Comparison of ENCODE assay signal across 20 cellular contexts in the genomic region with DNA sequence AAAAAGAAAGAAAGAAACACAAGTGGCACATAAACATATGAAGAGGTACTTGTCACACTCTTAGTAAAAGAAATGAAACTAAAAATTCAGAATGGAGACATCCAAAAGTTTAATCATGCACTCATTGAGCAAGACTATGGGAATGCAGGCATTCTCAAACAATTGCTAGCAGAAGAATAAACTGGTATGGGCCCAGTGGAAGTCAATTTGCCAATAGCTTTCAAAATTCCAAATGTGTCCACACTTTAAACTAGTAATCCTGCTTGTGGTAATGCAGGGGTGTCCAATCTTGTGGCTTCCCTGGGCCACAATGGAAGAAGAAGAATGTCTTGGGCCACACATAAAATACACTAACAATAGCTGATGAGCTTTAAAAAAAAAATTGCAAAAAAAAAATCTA.
A peak's percentile ranks its signal among the peaks of the same experiment; 100 is the strongest.
DNase-seq lines count a peak whose midpoint lies in the region; ATAC-seq, FAIRE-seq and TF ChIP-seq lines count a peak whose summit lies in the region.
"Had no signal": no experiment of that assay in that cellular context is flagged by ENCODE, and none has a peak within 500 bp of the region (broad histone marks: within the 10 kb centered on the region; RNA-seq: fewer than 3 reads in every experiment).

No MANE protein-coding gene starts in this region.

- peaks cover 2% of the 10 kb centered on the region for H3K9me3 Mint-ChIP-seq in astrocyte (ENCODE audit: unreplicated experiment)
- no peaks in the 10 kb centered on the region for H3K9me3 Mint-ChIP-seq in naive thymus-derived CD8-positive, alpha-beta T cell
- H3K9me3 Mint-ChIP-seq: neural progenitor cell had no signal

- no peak for FAIRE-seq in HepG2 (lab: Jason Lieb, UNC)
- peak; percentile 13 for FAIRE-seq in astrocyte (lab: Jason Lieb, UNC)
- FAIRE-seq: A549, urothelium cell line had no signal

- TF ChIP-seq CTCF in liver (IDR thresholded peaks at IDR 0.05; ENCODE audit: low read depth, low read length, missing input control) (no peak), HepG2 (CRISPR knock-in tag; IDR thresholded peaks at IDR 0.05) (no peak), astrocyte (IDR thresholded peaks at IDR 0.05; ENCODE audit: insufficient read depth, low read depth, low read length) (no peak), foreskin fibroblast (IDR thresholded peaks at IDR 0.05; ENCODE audit: low read depth, low read length) (no peak)

- TF ChIP-seq EP300 in HepG2 (IDR thresholded peaks at IDR 0.05; ENCODE audit: low read depth in 2 of 2, low read length in 2 of 2) (no peak), HepG2 (CRISPR knock-in tag; IDR thresholded peaks at IDR 0.05; ENCODE audit: borderline replicate concordance) (no peak)

- no peak overlapping the region for H3K27ac ChIP-seq in liver (ENCODE audit: low read depth in 1 of 2, low read length in 2 of 2)
- H3K27ac ChIP-seq in HepG2 (ENCODE audit: extremely low read length, insufficient read depth, low read length): no peak overlapping the region
- no peak overlapping the region for H3K27ac ChIP-seq in astrocyte (ENCODE audit: low read depth, low read length)
- H3K27ac ChIP-seq: A549, neural progenitor cell, SJSA1, stomach had no signal

- CTCF ChIA-PET in HepG2 (lab: Yijun Ruan, JAX; ENCODE audit: low intra/inter-chr PET ratio, low total read pairs): no interaction called here

- intact Hi-C loops in HepG2 (cut with micrococcal nuclease; ENCODE audit: unreplicated experiment): no loop called here

- no TSS peak for BruUV-seq in HepG2 (replicated peaks; lab: Mats Ljungman, UMichigan)

- no peak for ATAC-seq in HepG2
- no peak for ATAC-seq in naive thymus-derived CD8-positive, alpha-beta T cell
- no peak for ATAC-seq in GM21737 (IDR thresholded peaks at IDR 0.05; ENCODE audit: unreplicated experiment)
- ATAC-seq: A549; activated CD8-positive, alpha-beta memory T cell treated with anti-CD3 and anti-CD28 coated beads, Interleukin-2, amount 10 ng/mL, durations not matched to agents 7 days and 5 days had no signal

- no peak overlapping the region for H3K4me3 ChIP-seq in liver (ENCODE audit: low read depth in 1 of 3, low read length in 3 of 3)
- H3K4me3 ChIP-seq in HepG2 (replicated peaks in 1 of 3; ENCODE audit: insufficient read depth in 1 of 3, low read depth in 2 of 3, low read length in 3 of 3): no peak overlapping the region
- no peak overlapping the region for H3K4me3 ChIP-seq in astrocyte (ENCODE audit: insufficient read depth, low read depth, low read length)
- H3K4me3 ChIP-seq in foreskin fibroblast (ENCODE audit: low read depth in 1 of 2, low read length in 2 of 2): no peak overlapping the region
- H3K4me3 ChIP-seq: A549, neural progenitor cell, SJSA1, stomach had no signal

- H3K27ac Mint-ChIP-seq in astrocyte (ENCODE audit: unreplicated experiment): no peak overlapping the region
- no peak overlapping the region for H3K27ac Mint-ChIP-seq in naive thymus-derived CD8-positive, alpha-beta T cell
- H3K27ac Mint-ChIP-seq: activated CD8-positive, alpha-beta memory T cell treated with anti-CD3 and anti-CD28 coated beads, Interleukin-2, amount 10 ng/mL, durations not matched to agents 7 days and 5 days; neural progenitor cell had no signal

- in situ Hi-C loops in HepG2 (cut with HindIII; ENCODE audit: extremely low pct_ligation_motif_present, low pct_unique_long_range_greater_than_20kb): no loop called here

- H4K20me1 ChIP-seq in HepG2 (ENCODE audit: insufficient read depth, low read length): peaks cover 3% of the 10 kb centered on the region; the same call in 1 of the 2 replicates
- peaks cover 6% of the 10 kb centered on the region for H4K20me1 ChIP-seq in astrocyte (ENCODE audit: insufficient read depth, low read length)

- H3K4me1 ChIP-seq in liver (ENCODE audit: control insufficient read depth in 4 of 4, insufficient read depth in 4 of 4, low read length in 3 of 4) (peaks cover 0 to 5% (median 0%) of the 10 kb centered on the region in 4 donors), HepG2 (ENCODE audit: insufficient read depth, low read length) (peaks cover 35% of the 10 kb centered on the region), astrocyte (ENCODE audit: insufficient read depth, low read length) (peaks cover 15% of the 10 kb centered on the region)

- DNase-seq in HepG2 (ENCODE audit: low spot score): no peak
- peak; percentile 65 for DNase-seq in astrocyte (ENCODE audit: low read depth)
- peak; percentile 45 to 73 for DNase-seq in foreskin fibroblast
- no peak for DNase-seq in naive thymus-derived CD8-positive, alpha-beta T cell
- no peak for DNase-seq in erythroblast (lab: John Stamatoyannopoulos, UW)
- DNase-seq in NK-92 treated with Interleukin-12 subunit alpha and Interleukin-12 subunit beta, amount 100 ng/mL, for 24 hours (lab: John Stamatoyannopoulos, UW): no peak
- DNase-seq: activated CD4-positive, alpha-beta T cell treated with anti-CD3 and anti-CD28 coated beads for 1 hour; activated CD8-positive, alpha-beta memory T cell treated with anti-CD3 and anti-CD28 coated beads, Interleukin-2, amount 10 ng/mL, durations not matched to agents 7 days and 5 days; cortex of kidney; kidney glomerular epithelial cell; MM.1S; NCI-H2029; NCI-H510A treated with DMSO at 0.1 percent for 48 hours; stomach had no signal

- H3K4me2 ChIP-seq in HepG2 (ENCODE audit: low read depth, low read length) (no peak overlapping the region), astrocyte (ENCODE audit: low read length) (no peak overlapping the region)
- H3K4me2 ChIP-seq: A549, neural progenitor cell had no signal

- H2AFZ ChIP-seq in HepG2 (ENCODE audit: low read length) (no peak overlapping the region), astrocyte (ENCODE audit: low read depth, low read length) (no peak overlapping the region)
- H2AFZ ChIP-seq: neural progenitor cell had no signal

- no peaks in the 10 kb centered on the region for H3K27me3 Mint-ChIP-seq in astrocyte (ENCODE audit: low read depth, unreplicated experiment)
- no peaks in the 10 kb centered on the region for H3K27me3 Mint-ChIP-seq in naive thymus-derived CD8-positive, alpha-beta T cell
- H3K27me3 Mint-ChIP-seq: activated CD8-positive, alpha-beta memory T cell treated with anti-CD3 and anti-CD28 coated beads, Interleukin-2, amount 10 ng/mL, durations not matched to agents 7 days and 5 days had no signal

- POLR2A ChIA-PET in HepG2 (lab: Yijun Ruan, JAX): no interaction called here
- POLR2A ChIA-PET in naive thymus-derived CD8-positive, alpha-beta T cell (lab: Charles Lee): no interaction called here

- H3K27me3 ChIP-seq in liver (ENCODE audit: control insufficient read depth in 4 of 4, insufficient read depth in 4 of 4, low read length in 3 of 4): no peaks in the 10 kb centered on the region
- H3K27me3 ChIP-seq in HepG2 (ENCODE audit: control insufficient read depth in 1 of 2, insufficient read depth in 2 of 2, low read length in 2 of 2): no peaks in the 10 kb centered on the region
- H3K27me3 ChIP-seq in astrocyte (ENCODE audit: insufficient read depth, low read length): no peaks in the 10 kb centered on the region
- H3K27me3 ChIP-seq: neural progenitor cell, SJSA1, stomach had no signal

- H3K9me3 ChIP-seq in liver (ENCODE audit: control insufficient read depth in 4 of 4, low read length in 3 of 4): no peaks in the 10 kb centered on the region
- H3K9me3 ChIP-seq in HepG2 (ENCODE audit: low read length): no peaks in the 10 kb centered on the region
- no peaks in the 10 kb centered on the region for H3K9me3 ChIP-seq in astrocyte (ENCODE audit: insufficient read depth, low read depth, low read length)
- H3K9me3 ChIP-seq: A549, SJSA1, stomach had no signal

- no peaks in the 10 kb centered on the region for H3K36me3 Mint-ChIP-seq in astrocyte (ENCODE audit: low read depth, unreplicated experiment)
- H3K36me3 Mint-ChIP-seq in naive thymus-derived CD8-positive, alpha-beta T cell: no peaks in the 10 kb centered on the region
- H3K36me3 Mint-ChIP-seq: activated CD8-positive, alpha-beta memory T cell treated with anti-CD3 and anti-CD28 coated beads, Interleukin-2, amount 10 ng/mL, durations not matched to agents 7 days and 5 days; neural progenitor cell had no signal

- no peak overlapping the region for H3K9ac ChIP-seq in liver (ENCODE audit: low read depth in 1 of 2, low read length in 2 of 2)
- no peak overlapping the region for H3K9ac ChIP-seq in HepG2 (ENCODE audit: insufficient read depth, low read depth, low read length)
- H3K9ac ChIP-seq in astrocyte (ENCODE audit: low read length): no peak overlapping the region
- H3K9ac ChIP-seq: neural progenitor cell had no signal

- no peaks in the 10 kb centered on the region for H3K36me3 ChIP-seq in liver (ENCODE audit: control insufficient read depth in 4 of 4, insufficient read depth in 3 of 4, low read depth in 1 of 4, low read length in 3 of 4)
- H3K36me3 ChIP-seq in HepG2 (replicated peaks in 1 of 2; ENCODE audit: control insufficient read depth in 1 of 2, insufficient read depth in 2 of 2, low read length in 2 of 2): no peaks in the 10 kb centered on the region; a peak in 2 of 5 replicates
- H3K36me3 ChIP-seq in astrocyte (ENCODE audit: insufficient read depth, low read length): no peaks in the 10 kb centered on the region
- H3K36me3 ChIP-seq: neural progenitor cell, stomach had no signal

- TF ChIP-seq POLR2A in HepG2 (IDR thresholded peaks at IDR 0.05; ENCODE audit: insufficient read depth in 1 of 2, low read depth in 2 of 2, low read length in 2 of 2) (no peak), erythroblast (IDR thresholded peaks at IDR 0.05; ENCODE audit: low read length) (no peak)

- H3K79me2 ChIP-seq in HepG2 (ENCODE audit: insufficient read depth, low read length) (peaks cover 76% of the 10 kb centered on the region), astrocyte (ENCODE audit: insufficient read depth, low read length) (peaks cover 63% of the 10 kb centered on the region)

- no peak overlapping the region for H3K4me3 Mint-ChIP-seq in astrocyte (ENCODE audit: unreplicated experiment)
- H3K4me3 Mint-ChIP-seq in naive thymus-derived CD8-positive, alpha-beta T cell: no peak overlapping the region
- H3K4me3 Mint-ChIP-seq: activated CD8-positive, alpha-beta memory T cell treated with anti-CD3 and anti-CD28 coated beads, Interleukin-2, amount 10 ng/mL, durations not matched to agents 7 days and 5 days; neural progenitor cell had no signal

- TF ChIP-seq RAD21 in liver (IDR thresholded peaks at IDR 0.05) (no peak), HepG2 (CRISPR knock-in tag; IDR thresholded peaks at IDR 0.05) (no peak)

- H3K4me1 Mint-ChIP-seq in astrocyte (ENCODE audit: low read depth, unreplicated experiment): peaks cover 47% of the 10 kb centered on the region
- H3K4me1 Mint-ChIP-seq in naive thymus-derived CD8-positive, alpha-beta T cell: peaks cover 0 to 17% (median 0%) of the 10 kb centered on the region in 4 donors

TF ChIP-seq in HepG2, 621 proteins besides CTCF, POLR2A, EP300 and RAD21:
- TF ChIP-seq ZNF713 (CRISPR knock-in tag; IDR thresholded peaks at IDR 0.05) (no peak), ZNF24 (IDR thresholded peaks at IDR 0.05) (no peak)

Comparison
In these comparisons a context has a peak if more than half of its experiments do, and no peak if none do; other contexts are left out.
1. DNase-seq: peak in astrocyte (single experiment) and foreskin fibroblast (2 of 2); none in HepG2 (single experiment), naive thymus-derived CD8-positive, alpha-beta T cell (0 of 10), erythroblast (0 of 2) and NK-92 treated with Interleukin-12 subunit alpha and Interleukin-12 subunit beta, amount 100 ng/mL, for 24 hours (single experiment).